24 cellular contexts compared by ENCODE assay signal in genomic region chrX:48786341-48786800, GRCh38. TPM values are rescaled to one million over a fixed set of nuclear protein-coding genes. Genes with fewer than 3 reads are reported as not detected.
"Had no signal": no experiment of that assay in that cellular context is flagged by ENCODE, and none has a peak within 500 bp of the region (broad histone marks: within the 10 kb centered on the region; RNA-seq: fewer than 3 reads in every experiment).

Gene GATA1, plus strand, starts transcription at chrX:48786590. Its CDS starts 4,520 bp downstream, at chrX:48791110.

- H3K9me3 Mint-ChIP-seq: activated CD4-positive, alpha-beta memory T cell treated with anti-CD3 and anti-CD28 coated beads, Interleukin-2, amount 10 ng/mL, durations not matched to agents 7 days and 5 days; activated T-cell treated with anti-CD3 and anti-CD28 coated beads, Interleukin-2, amount 50 U/mL, for 4 hours; dendritic cell treated with granulocyte-macrophage colony-stimulating factor and Interleukin-4, amounts not matched to agents 40 ng/mL and 50 ng/mL, for 4 days; memory B cell; stimulated activated naive B cell treated with anti-CD40 and anti-IgM and Interleukin-4, amounts not matched to agents 10 μg/mL and 1 μg/mL and 100 μg/mL, for 72 hours had no signal

- H3K27ac Mint-ChIP-seq: activated CD4-positive, alpha-beta memory T cell treated with anti-CD3 and anti-CD28 coated beads, Interleukin-2, amount 10 ng/mL, durations not matched to agents 7 days and 5 days; activated CD4-positive, alpha-beta T cell treated with anti-CD3 and anti-CD28 coated beads for 36 hours; dendritic cell treated with granulocyte-macrophage colony-stimulating factor and Interleukin-4, amounts not matched to agents 40 ng/mL and 50 ng/mL, for 4 days; memory B cell; stimulated activated naive B cell treated with anti-CD40 and anti-IgM and Interleukin-4, amounts not matched to agents 10 μg/mL and 1 μg/mL and 100 μg/mL, for 72 hours had no signal

- H3K36me3 Mint-ChIP-seq: memory B cell; naive thymus-derived CD4-positive, alpha-beta T cell; stimulated activated naive B cell treated with anti-CD40 and anti-IgM and Interleukin-4, amounts not matched to agents 10 μg/mL and 1 μg/mL and 100 μg/mL, for 72 hours had no signal

- H3K4me3 Mint-ChIP-seq: activated CD4-positive, alpha-beta memory T cell treated with anti-CD3 and anti-CD28 coated beads, Interleukin-2, amount 10 ng/mL, durations not matched to agents 7 days and 5 days; activated CD4-positive, alpha-beta T cell treated with anti-CD3 and anti-CD28 coated beads for 36 hours; activated T-cell treated with anti-CD3 and anti-CD28 coated beads, Interleukin-2, amount 50 U/mL, for 4 hours; dendritic cell treated with granulocyte-macrophage colony-stimulating factor and Interleukin-4, amounts not matched to agents 40 ng/mL and 50 ng/mL, for 4 days; memory B cell; stimulated activated naive B cell treated with anti-CD40 and anti-IgM and Interleukin-4, amounts not matched to agents 10 μg/mL and 1 μg/mL and 100 μg/mL, for 72 hours had no signal

- H3K4me3 ChIP-seq: adrenal gland, esophagus squamous epithelium, hepatocyte, pancreas, sigmoid colon, tibial nerve had no signal

- DNase-seq: activated CD4-positive, alpha-beta memory T cell treated with anti-CD3 and anti-CD28 coated beads, Interleukin-2, amount 10 ng/mL, durations not matched to agents 7 days and 5 days; activated CD4-positive, alpha-beta T cell treated with anti-CD3 and anti-CD28 coated beads for 36 hours; activated effector memory CD4-positive, alpha-beta T cell treated with anti-CD3 and anti-CD28 coated beads, Interleukin-2, amount 50 U/mL, for 16 hours; activated naive CD4-positive, alpha-beta T cell treated with anti-CD3 and anti-CD28 coated beads, Interleukin-2, amount 50 U/mL, for 16 hours; activated T-cell treated with anti-CD3 and anti-CD28 coated beads, Interleukin-2, amount 50 U/mL, for 4 hours; adrenal gland; effector CD8-positive, alpha-beta T cell; esophagus squamous epithelium; naive thymus-derived CD4-positive, alpha-beta T cell; pancreas; sigmoid colon; stimulated activated CD4-positive, alpha-beta T cell treated with anti-CD3 and anti-CD28 coated beads, Interleukin-4, amount 100 ng/mL, for 4 hours; stimulated activated naive B cell treated with anti-CD40 and anti-IgM and Interleukin-4, amounts not matched to agents 10 μg/mL and 1 μg/mL and 100 μg/mL, for 72 hours; substantia nigra; T-helper 1 cell; T1000 had no signal

- ATAC-seq: activated CD4-positive, alpha-beta T cell treated with anti-CD3 and anti-CD28 coated beads for 36 hours; activated T-cell treated with anti-CD3 and anti-CD28 coated beads, Interleukin-2, amount 50 U/mL, for 4 hours; naive thymus-derived CD4-positive, alpha-beta T cell; pancreas; stimulated activated naive B cell treated with anti-CD40 and anti-IgM and Interleukin-4, amounts not matched to agents 10 μg/mL and 1 μg/mL and 100 μg/mL, for 72 hours had no signal

RNA-seq across cellular contexts. Expression of gene GATA1, which starts in this region (rescaled TPM):
- total RNA-seq: activated CD4-positive, alpha-beta memory T cell treated with anti-CD3 and anti-CD28 coated beads, Interleukin-2, amount 10 ng/mL, durations not matched to agents 7 days and 5 days; activated CD4-positive, alpha-beta T cell treated with anti-CD3 and anti-CD28 coated beads for 36 hours; cerebellum; endothelial cell of umbilical vein; esophagus squamous epithelium; glomerular endothelial cell; hepatocyte; renal cortical epithelial cell; sigmoid colon had no signal
